In the genomic region with DNA sequence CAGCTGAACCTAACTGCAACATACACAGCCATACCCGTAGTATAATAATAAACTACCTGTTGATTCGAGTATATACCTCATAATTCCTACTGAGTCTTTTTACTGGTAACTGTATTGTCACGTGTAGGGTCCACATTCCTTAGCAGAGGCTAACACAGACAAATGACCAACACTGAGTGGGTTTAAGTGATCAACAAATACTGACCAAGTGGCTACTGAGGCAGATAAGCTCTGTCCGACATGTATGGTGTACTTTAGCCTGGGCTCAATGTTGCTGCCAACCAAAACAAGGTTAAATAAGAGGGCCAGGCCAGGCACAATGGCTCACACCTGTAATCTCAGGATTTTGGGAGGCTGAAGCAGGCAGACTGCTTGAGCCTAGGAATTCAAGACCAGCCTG, we compare ENCODE assay signal across 13 cellular contexts. TPM values are rescaled to one million over a fixed set of nuclear protein-coding genes. Genes with fewer than 3 reads are reported as not detected.
DNase-seq lines count a peak whose midpoint lies in the region; ATAC-seq, FAIRE-seq and TF ChIP-seq lines count a peak whose summit lies in the region.
"Had no signal": no experiment of that assay in that cellular context is flagged by ENCODE, and none has a peak within 500 bp of the region (broad histone marks: within the 10 kb centered on the region; RNA-seq: fewer than 3 reads in every experiment).

No MANE protein-coding gene starts in this region.

- no peak for TF ChIP-seq POLR2A in endothelial cell of umbilical vein (IDR thresholded peaks at IDR 0.05; ENCODE audit: low read depth, low read length)

- H3K4me3 ChIP-seq in OCI-LY7 (ENCODE audit: low read depth, low read length, poor library complexity, severe bottlenecking) (peak overlapping the region; percentile 67), endothelial cell of umbilical vein (replicated peaks in 1 of 3; ENCODE audit: insufficient read depth in 1 of 3, low read depth in 1 of 3, low read length in 3 of 3) (no peak overlapping the region), pancreas (no peak overlapping the region)

- H3K9me3 Mint-ChIP-seq in T-helper 1 cell treated with Interleukin-12 subunit alpha and Interleukin-12 subunit beta and Interleukin-4 antibody, amounts not matched to agents 30 μg/mL and 1 μg/mL, for 36 hours: no peaks in the 10 kb centered on the region
- H3K9me3 Mint-ChIP-seq in stimulated activated memory B cell treated with anti-CD40 and anti-IgM and Interleukin-4, amounts not matched to agents 10 μg/mL and 1 μg/mL and 100 μg/mL, for 72 hours: no peaks in the 10 kb centered on the region
- H3K9me3 Mint-ChIP-seq: brain had no signal

- H3K4me1 Mint-ChIP-seq in T-helper 1 cell treated with Interleukin-12 subunit alpha and Interleukin-12 subunit beta and Interleukin-4 antibody, amounts not matched to agents 30 μg/mL and 1 μg/mL, for 36 hours (ENCODE audit: low read depth): peaks cover 74% of the 10 kb centered on the region
- peaks cover 87% of the 10 kb centered on the region for H3K4me1 Mint-ChIP-seq in stimulated activated memory B cell treated with anti-CD40 and anti-IgM and Interleukin-4, amounts not matched to agents 10 μg/mL and 1 μg/mL and 100 μg/mL, for 72 hours

- TF ChIP-seq CTCF in OCI-LY7 (conservative IDR thresholded peaks at IDR 0.05; ENCODE audit: low read length) (no peak), endothelial cell of umbilical vein (IDR thresholded peaks at IDR 0.05; ENCODE audit: extremely low read depth in 1 of 2, insufficient read depth in 1 of 2, low read depth in 1 of 2, low read length in 2 of 2) (no peak), pancreas (IDR thresholded peaks at IDR 0.05) (no peak)

- ATAC-seq in stimulated activated memory B cell treated with anti-CD40 and anti-IgM and Interleukin-4, amounts not matched to agents 10 μg/mL and 1 μg/mL and 100 μg/mL, for 72 hours: no peak
- no peak for ATAC-seq in pancreas

- H3K27ac Mint-ChIP-seq in T-helper 1 cell treated with Interleukin-12 subunit alpha and Interleukin-12 subunit beta and Interleukin-4 antibody, amounts not matched to agents 30 μg/mL and 1 μg/mL, for 36 hours: peak overlapping the region; percentile 95
- H3K27ac Mint-ChIP-seq in stimulated activated memory B cell treated with anti-CD40 and anti-IgM and Interleukin-4, amounts not matched to agents 10 μg/mL and 1 μg/mL and 100 μg/mL, for 72 hours: peak overlapping the region; percentile 85
- H3K27ac Mint-ChIP-seq: brain had no signal

- H3K9me3 ChIP-seq in OCI-LY7 (ENCODE audit: low read length): peaks cover 19% of the 10 kb centered on the region
- H3K9me3 ChIP-seq in endothelial cell of umbilical vein (replicated peaks; ENCODE audit: control insufficient read depth, insufficient read depth, low read length): no peaks in the 10 kb centered on the region
- H3K9me3 ChIP-seq in pancreas: no peaks in the 10 kb centered on the region
- H3K9me3 ChIP-seq: esophagus muscularis mucosa had no signal

- BruUV-seq in OCI-LY7 (replicated peaks; lab: Mats Ljungman, UMichigan) (no TSS peak), endothelial cell of umbilical vein (replicated peaks; lab: Mats Ljungman, UMichigan) (no TSS peak)

- no peak overlapping the region for H2AFZ ChIP-seq in OCI-LY7 (ENCODE audit: low read length)
- no peak overlapping the region for H2AFZ ChIP-seq in endothelial cell of umbilical vein (ENCODE audit: low read depth, low read length)

- H4K20me1 ChIP-seq in OCI-LY7 (ENCODE audit: insufficient read depth, low read length): peaks cover 32% of the 10 kb centered on the region
- peaks cover 15% of the 10 kb centered on the region for H4K20me1 ChIP-seq in endothelial cell of umbilical vein (replicated peaks; ENCODE audit: control insufficient read depth, extremely low read depth, insufficient read depth, low read length)

- no peak overlapping the region for H3K9ac ChIP-seq in endothelial cell of umbilical vein (replicated peaks; ENCODE audit: extremely low read depth, insufficient read depth, low read length)

- H3K27me3 ChIP-seq in endothelial cell of umbilical vein (ENCODE audit: control insufficient read depth in 2 of 2, insufficient read depth in 2 of 2, low read length in 2 of 2): no peaks in the 10 kb centered on the region
- H3K27me3 ChIP-seq in pancreas: no peaks in the 10 kb centered on the region
- H3K27me3 ChIP-seq: esophagus muscularis mucosa had no signal

- H3K36me3 ChIP-seq in OCI-LY7 (ENCODE audit: insufficient read depth, low read length) (peaks cover 55% of the 10 kb centered on the region), endothelial cell of umbilical vein (ENCODE audit: control insufficient read depth in 2 of 2, extremely low read depth in 1 of 2, insufficient read depth in 2 of 2, low read length in 2 of 2) (peaks cover 3% of the 10 kb centered on the region in 2 experiments), pancreas (no peaks in the 10 kb centered on the region)
- H3K36me3 ChIP-seq: esophagus muscularis mucosa had no signal

- peaks cover 6% of the 10 kb centered on the region for H3K9me1 ChIP-seq in endothelial cell of umbilical vein (replicated peaks; ENCODE audit: control insufficient read depth, extremely low read depth, insufficient read depth, low read length)

- peaks cover 95% of the 10 kb centered on the region for H3K79me2 ChIP-seq in OCI-LY7 (ENCODE audit: insufficient read depth, low read depth, low read length)
- peaks cover 99% of the 10 kb centered on the region for H3K79me2 ChIP-seq in endothelial cell of umbilical vein (ENCODE audit: control insufficient read depth, insufficient read depth, low read length)

- peak overlapping the region; percentile 73 for H3K4me2 ChIP-seq in OCI-LY7 (ENCODE audit: low read length)
- H3K4me2 ChIP-seq in endothelial cell of umbilical vein (ENCODE audit: insufficient read depth, low read length): no peak overlapping the region

- peaks cover 27% of the 10 kb centered on the region for H3K36me3 Mint-ChIP-seq in T-helper 1 cell treated with Interleukin-12 subunit alpha and Interleukin-12 subunit beta and Interleukin-4 antibody, amounts not matched to agents 30 μg/mL and 1 μg/mL, for 36 hours (ENCODE audit: low read depth)
- peaks cover 30% of the 10 kb centered on the region for H3K36me3 Mint-ChIP-seq in stimulated activated memory B cell treated with anti-CD40 and anti-IgM and Interleukin-4, amounts not matched to agents 10 μg/mL and 1 μg/mL and 100 μg/mL, for 72 hours

- no peaks in the 10 kb centered on the region for H3K27me3 Mint-ChIP-seq in T-helper 1 cell treated with Interleukin-12 subunit alpha and Interleukin-12 subunit beta and Interleukin-4 antibody, amounts not matched to agents 30 μg/mL and 1 μg/mL, for 36 hours (ENCODE audit: low read depth)
- H3K27me3 Mint-ChIP-seq in stimulated activated memory B cell treated with anti-CD40 and anti-IgM and Interleukin-4, amounts not matched to agents 10 μg/mL and 1 μg/mL and 100 μg/mL, for 72 hours: no peaks in the 10 kb centered on the region
- H3K27me3 Mint-ChIP-seq: brain had no signal

- CTCF ChIA-PET in OCI-LY7 (lab: Charles Lee; ENCODE audit: unreplicated experiment) (no interaction called here), endothelial cell of umbilical vein (lab: Charles Lee) (interaction anchor here (1.2 to 2.9 kb wide), 2 partner anchors 12 to 14 kb away, joined by 6 to 9 read pairs; no protein-coding TSS in a partner anchor)

- intact Hi-C loops in OCI-LY7 (cut with micrococcal nuclease; ENCODE audit: unreplicated experiment): no loop called here
- intact Hi-C loops in endothelial cell of umbilical vein (cut with micrococcal nuclease): no loop called here
- intact Hi-C loops in pancreas (cut with DNase I): no loop called here

- POLR2A ChIA-PET in OCI-LY7 (lab: Charles Lee) (interaction anchor here (0.6 to 3.6 kb wide), 6 partner anchors 9 to 26 kb away, joined by 4 to 27 read pairs (median 12); partner anchors contain the start of gene ELOVL5), endothelial cell of umbilical vein (lab: Charles Lee) (no interaction called here)

- H3K27ac ChIP-seq in OCI-LY7 (ENCODE audit: low read depth, low read length, poor library complexity, severe bottlenecking): peak overlapping the region; percentile 94
- no peak overlapping the region for H3K27ac ChIP-seq in endothelial cell of umbilical vein (ENCODE audit: insufficient read depth, low read depth, low read length)
- H3K27ac ChIP-seq in pancreas: no peak overlapping the region
- H3K27ac ChIP-seq: 22Rv1 had no signal

- FAIRE-seq in endothelial cell of umbilical vein (lab: Jason Lieb, UNC) (peak; percentile 54), pancreas (lab: Jason Lieb, UNC) (no peak)

- H3K4me1 ChIP-seq in OCI-LY7 (ENCODE audit: insufficient read depth, low read length, poor library complexity, severe bottlenecking) (peaks cover 76% of the 10 kb centered on the region), endothelial cell of umbilical vein (ENCODE audit: control insufficient read depth, extremely low read depth, insufficient read depth, low read length) (peaks cover 7% of the 10 kb centered on the region), pancreas (no peaks in the 10 kb centered on the region)

- WGBS in pancreas, 2 donors: 75 to 77% methylated on average over 4 of the region's 4 CpGs

- DNase-seq in T-helper 1 cell: no peak
- no peak for DNase-seq in OCI-LY7 (ENCODE audit: low spot score)
- DNase-seq in endothelial cell of umbilical vein (ENCODE audit: low read depth, low spot score): no peak
- DNase-seq in NCI-H774 (lab: John Stamatoyannopoulos, UW): no peak
- no peak for DNase-seq in DMS53 treated with DMSO at 0.1 percent for 48 hours (lab: John Stamatoyannopoulos, UW; ENCODE audit: unreplicated experiment)
- DNase-seq in pancreas: no peak
- DNase-seq: DMS79 had no signal

- peak overlapping the region; percentile 82 for H3K4me3 Mint-ChIP-seq in T-helper 1 cell treated with Interleukin-12 subunit alpha and Interleukin-12 subunit beta and Interleukin-4 antibody, amounts not matched to agents 30 μg/mL and 1 μg/mL, for 36 hours
- H3K4me3 Mint-ChIP-seq in stimulated activated memory B cell treated with anti-CD40 and anti-IgM and Interleukin-4, amounts not matched to agents 10 μg/mL and 1 μg/mL and 100 μg/mL, for 72 hours: peak overlapping the region; percentile 82
- H3K4me3 Mint-ChIP-seq: brain had no signal

- no peaks in the 10 kb centered on the region for H3K9me2 ChIP-seq in OCI-LY7 (ENCODE audit: insufficient read depth, low read length)

- dilution Hi-C loops in endothelial cell of umbilical vein (cut with MboI; ENCODE audit: extremely low pct_ligation_motif_present, low sequenced_read_pairs): no loop called here

RNA-seq across cellular contexts. Expression of gene ELOVL5, which starts 12.7 kb away (rescaled TPM):
- total RNA-seq in OCI-LY7 (2014; rRNA removed; shearing (Covaris generic)): 65.4 and 66.8 TPM in 2 replicates
- 97.1 and 107 TPM in 2 replicates for total RNA-seq in OCI-LY7 (2022)
- total RNA-seq in endothelial cell of umbilical vein: 140 and 149 TPM in 2 replicates
- 83.6 and 85.9 TPM in 2 replicates for polyA plus RNA-seq in endothelial cell of umbilical vein
- 71.9 and 72.9 TPM in 2 replicates for polyA plus RNA-seq in endothelial cell of umbilical vein (2011; cell fraction: cytosol; rRNA removed)
- 147 and 171 TPM in 2 replicates for polyA plus RNA-seq in endothelial cell of umbilical vein (2011; cell fraction: nucleus; rRNA removed)
- 99.6 and 127 TPM in 2 replicates for polyA plus RNA-seq in endothelial cell of umbilical vein (2012)
- polyA minus RNA-seq in endothelial cell of umbilical vein: 219 and 237 TPM in 2 replicates
- polyA minus RNA-seq in endothelial cell of umbilical vein (2011; cell fraction: cytosol; rRNA and poly(A)+ RNA removed): 68.2 TPM
- polyA minus RNA-seq in endothelial cell of umbilical vein (2011; cell fraction: nucleus; rRNA and poly(A)+ RNA removed): 105 and 133 TPM in 2 replicates
- total RNA-seq in pancreas: 10 to 100 TPM in 3 of 6 donors, 1 to 10 TPM in 3; 2.8 to 21.2 (median 11.2) TPM
- polyA plus RNA-seq in pancreas: 10 to 100 TPM in 1 of 2 donors, 1 to 10 TPM in 1; 5.0 to 19.6 TPM
- total RNA-seq: HT-29 had no signal
